ENCODE assay signal across 23 cellular contexts in the genomic region with DNA sequence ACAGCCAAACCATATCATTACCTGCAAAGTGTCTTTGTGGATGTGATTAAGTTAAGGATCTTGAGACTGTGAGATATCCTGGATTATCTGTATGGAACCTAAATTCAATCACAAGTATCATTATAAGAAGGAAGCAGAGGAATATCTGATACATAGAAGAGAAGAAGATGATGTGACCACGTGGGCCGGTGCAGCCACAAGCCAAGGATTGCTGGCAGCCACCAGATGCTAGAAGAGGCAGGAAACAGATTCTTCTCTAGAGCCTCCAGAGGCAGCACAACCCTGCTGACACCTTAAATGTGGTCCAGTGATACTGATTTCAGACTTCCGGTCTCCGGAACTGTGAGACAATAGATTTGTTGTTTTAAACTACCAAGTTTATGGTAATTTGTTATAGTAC. TPM values are rescaled to one million over a fixed set of nuclear protein-coding genes. Genes with fewer than 3 reads are reported as not detected.
"Had no signal": no experiment of that assay in that cellular context is flagged by ENCODE, and none has a peak within 500 bp of the region (broad histone marks: within the 10 kb centered on the region; RNA-seq: fewer than 3 reads in every experiment).

No MANE protein-coding gene starts in this region.

- DNase-seq: activated B cell treated with CpG ODN at 0.5 μM for 24 hours; activated CD4-positive, alpha-beta T cell treated with anti-CD3 and anti-CD28 coated beads for 4 hours; activated CD4-positive, alpha-beta T cell treated with anti-CD3 and anti-CD28 coated beads, Interleukin-2, amount 10 ng/mL, durations not matched to agents 24 days and 14 days; activated CD4-positive, alpha-beta T cell treated with anti-CD3 and anti-CD28 coated beads, Interleukin-2, amount 50 U/mL, for 1 hour; activated CD4-positive, alpha-beta T cell treated with anti-CD3 and anti-CD28 coated beads, Interleukin-2, amount 50 U/mL, for 4 hours; activated CD4-positive, CD25-positive, alpha-beta regulatory T cell treated with anti-CD3 and anti-CD28 coated beads, Interleukin-2, amount 50 U/mL, for 72 hours; activated CD8-positive, alpha-beta T cell treated with anti-CD3 and anti-CD28 coated beads, Interleukin-2, amount 10 ng/mL, durations not matched to agents 7 days and 5 days; activated effector memory CD4-positive, alpha-beta T cell treated with Interleukin-2 at 50 U/mL for 16 hours; activated gamma-delta T cell; activated naive CD4-positive, alpha-beta T cell treated with anti-CD3 and anti-CD28 coated beads, Interleukin-2, amount 10 ng/mL, durations not matched to agents 7 days and 5 days; activated naive CD4-positive, alpha-beta T cell treated with Interleukin-2 at 50 U/mL for 16 hours; activated naive CD8-positive, alpha-beta T cell treated with anti-CD3 and anti-CD28 coated beads, Interleukin-2, amount 10 ng/mL, durations not matched to agents 7 days and 5 days; activated naive CD8-positive, alpha-beta T cell treated with anti-CD3 and anti-CD28 coated beads, Interleukin-2, amount 50 U/mL, for 24 hours; activated T-cell treated with anti-CD3 and anti-CD28 coated beads, Interleukin-2, amount 50 U/mL, for 24 hours; amygdala; anterior cingulate cortex; caudate nucleus; cerebellar nuclear complex; SW 1271; T-helper 9 cell had no signal

- H3K27me3 ChIP-seq: ascending aorta, cardiac muscle cell had no signal

- H3K4me3 ChIP-seq: ascending aorta, cardiac muscle cell had no signal

- H3K27ac ChIP-seq: ascending aorta, cardiac muscle cell, VCaP had no signal

- H3K9me3 ChIP-seq: ascending aorta had no signal

- H3K36me3 ChIP-seq: ascending aorta, cardiac muscle cell had no signal

- ATAC-seq: activated CD8-positive, alpha-beta T cell treated with anti-CD3 and anti-CD28 coated beads, Interleukin-2, amount 10 ng/mL, durations not matched to agents 7 days and 5 days; activated naive CD8-positive, alpha-beta T cell treated with anti-CD3 and anti-CD28 coated beads, Interleukin-2, amount 50 U/mL, for 24 hours had no signal

RNA-seq across cellular contexts. Expression of gene PPP4R4, which starts 38.6 kb away (rescaled TPM):
- total RNA-seq: activated B cell treated with CpG ODN at 0.5 μM for 24 hours, ascending aorta had no signal

RNA-seq across cellular contexts. Expression of gene IFI27L1, which starts 54.4 kb away (rescaled TPM):
- total RNA-seq: ascending aorta had no signal
